In the genomic region with DNA sequence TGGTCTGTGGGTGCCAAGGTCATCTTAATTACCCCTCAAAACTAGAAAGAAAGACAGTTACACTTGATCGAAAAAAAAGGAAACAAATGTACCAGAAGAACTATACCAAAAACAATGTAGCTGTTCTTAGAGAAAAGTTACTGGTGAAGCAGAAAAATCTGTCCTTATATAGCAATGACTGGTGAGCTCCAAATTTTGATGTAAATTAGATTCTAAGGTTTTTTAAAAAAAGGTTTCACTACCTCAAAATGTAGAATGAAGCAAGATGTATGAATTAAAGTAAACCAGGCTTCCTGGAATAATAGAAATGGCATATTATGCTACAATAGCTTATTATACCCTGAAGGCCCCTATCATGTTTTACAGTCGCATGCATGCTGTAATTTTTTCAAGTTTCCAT, we compare ENCODE assay signal across 1 cellular context.
TF ChIP-seq lines count a peak whose summit lies in the region.

No MANE protein-coding gene starts in this region.

TF ChIP-seq in K562, 482 proteins besides CTCF, POLR2A, EP300 and RAD21 (continued from another document):
- TF ChIP-seq CREB1 (IDR thresholded peaks at IDR 0.05): no peak
- no peak for TF ChIP-seq CREB1 (CRISPR knock-in tag; IDR thresholded peaks at IDR 0.05)
- TF ChIP-seq BRD9 (IDR thresholded peaks at IDR 0.05; ENCODE audit: low read depth, partially characterized antibody): no peak
- TF ChIP-seq PPARD (CRISPR knock-in tag; IDR thresholded peaks at IDR 0.05): no peak
- TF ChIP-seq U2AF1 (optimal IDR thresholded peaks at IDR 0.05; ENCODE audit: low read depth, low read length): no peak
- TF ChIP-seq THRB (CRISPR knock-in tag; conservative IDR thresholded peaks at IDR 0.05): no peak
- TF ChIP-seq KLF6 (CRISPR knock-in tag; IDR thresholded peaks at IDR 0.05; ENCODE audit: borderline replicate concordance): no peak
- TF ChIP-seq RFX5 (IDR thresholded peaks at IDR 0.05; ENCODE audit: low read depth, low read length): no peak
